In genomic region chr5:143405063-143405746, GRCh38 we compare ENCODE assay signal across 1 cellular context.
TF ChIP-seq lines count a peak whose summit lies in the region.

No MANE protein-coding gene starts in this region.

TF ChIP-seq in HepG2, 621 proteins besides CTCF, POLR2A, EP300 and RAD21 (continued from another document):
- TF ChIP-seq MED8 (CRISPR knock-in tag; IDR thresholded peaks at IDR 0.05; ENCODE audit: insufficient replicate concordance) (peak; percentile 46), ZSCAN31 (CRISPR knock-in tag; IDR thresholded peaks at IDR 0.05; ENCODE audit: low read depth) (peak; percentile 24; the same call in 1 of the 2 replicates), ATF7 (IDR thresholded peaks at IDR 0.05) (no peak), ATF7 (CRISPR knock-in tag; IDR thresholded peaks at IDR 0.05) (no peak; the same call in 1 of the 2 replicates), ZNF546 (CRISPR knock-in tag; conservative IDR thresholded peaks at IDR 0.05) (0 out of 2 replicates have a peak, but pooled peaks have one; percentile 42), ZNF768 (CRISPR knock-in tag; IDR thresholded peaks at IDR 0.05) (peak; percentile 65; the same call in 1 of the 2 replicates), ZNF260 (CRISPR knock-in tag; IDR thresholded peaks at IDR 0.05; ENCODE audit: borderline replicate concordance, low read depth) (no peak), KMT2B (CRISPR knock-in tag; IDR thresholded peaks at IDR 0.05) (peak; percentile 90; the same call in 1 of the 2 replicates), ZNF530 (CRISPR knock-in tag; IDR thresholded peaks at IDR 0.05; ENCODE audit: low read depth) (no peak), IKZF5 (CRISPR knock-in tag; IDR thresholded peaks at IDR 0.05) (peak; percentile 70), SPEN (CRISPR knock-in tag; IDR thresholded peaks at IDR 0.05; ENCODE audit: low read depth) (peak; percentile 56; the same call in 1 of the 2 replicates), HNF4A (CRISPR knock-in tag; IDR thresholded peaks at IDR 0.05) (0 out of 2 replicates have a peak, but pooled peaks have one; percentile 3), ZNF567 (CRISPR knock-in tag; IDR thresholded peaks at IDR 0.05; ENCODE audit: borderline replicate concordance) (no peak), FLYWCH1 (CRISPR knock-in tag; IDR thresholded peaks at IDR 0.05) (0 out of 2 replicates have a peak, but pooled peaks have one; percentile 78), RCOR2 (CRISPR knock-in tag; IDR thresholded peaks at IDR 0.05) (no peak), ZNF780A (CRISPR knock-in tag; IDR thresholded peaks at IDR 0.05) (no peak), FOXP4 (CRISPR knock-in tag; IDR thresholded peaks at IDR 0.05) (no peak; the same call in none of the 2 replicates), HOXD1 (CRISPR knock-in tag; IDR thresholded peaks at IDR 0.05) (no peak), ZNF678 (CRISPR knock-in tag; IDR thresholded peaks at IDR 0.05) (no peak), RFX3 (CRISPR knock-in tag; IDR thresholded peaks at IDR 0.05) (no peak), ZNF281 (CRISPR knock-in tag; IDR thresholded peaks at IDR 0.05; ENCODE audit: borderline replicate concordance) (no peak; the same call in none of the 2 replicates), REPIN1 (CRISPR knock-in tag; IDR thresholded peaks at IDR 0.05; ENCODE audit: borderline replicate concordance, low read depth) (no peak), BATF2 (CRISPR knock-in tag; IDR thresholded peaks at IDR 0.05) (no peak), ATF5 (CRISPR knock-in tag; IDR thresholded peaks at IDR 0.05; ENCODE audit: low read depth) (0 out of 2 replicates have a peak, but pooled peaks have one; percentile 56), ZNF547 (CRISPR knock-in tag; IDR thresholded peaks at IDR 0.05) (peak; percentile 87), MXI1 (IDR thresholded peaks at IDR 0.05; ENCODE audit: borderline replicate concordance, low read depth, low read length) (no peak; the same call in 2 of the 3 replicates), ZNF878 (CRISPR knock-in tag; IDR thresholded peaks at IDR 0.05) (no peak), ZMAT5 (CRISPR knock-in tag; IDR thresholded peaks at IDR 0.05; ENCODE audit: borderline replicate concordance, low read depth) (no peak), HDAC1 (CRISPR knock-in tag; IDR thresholded peaks at IDR 0.05) (peak; percentile 75), ONECUT2 (CRISPR knock-in tag; IDR thresholded peaks at IDR 0.05) (no peak), EHMT2 (IDR thresholded peaks at IDR 0.05; ENCODE audit: borderline replicate concordance, low read depth, low read length) (peak; percentile 100), ZEB1 (IDR thresholded peaks at IDR 0.05; ENCODE audit: insufficient replicate concordance, low read depth) (peak; percentile 23), CAMTA2 (CRISPR knock-in tag; IDR thresholded peaks at IDR 0.05; ENCODE audit: borderline replicate concordance) (peak; percentile 69; the same call in 1 of the 2 replicates), ERF (CRISPR knock-in tag; IDR thresholded peaks at IDR 0.05) (peak; percentile 35; the same call in 1 of the 2 replicates), ZZZ3 (CRISPR knock-in tag; IDR thresholded peaks at IDR 0.05; ENCODE audit: borderline replicate concordance) (peak; percentile 46; the same call in 1 of the 2 replicates), TCF7L2 (IDR thresholded peaks at IDR 0.05; ENCODE audit: low read depth, low read length) (no peak), ZFP36L1 (CRISPR knock-in tag; IDR thresholded peaks at IDR 0.05) (no peak), ZNF326 (CRISPR knock-in tag; IDR thresholded peaks at IDR 0.05; ENCODE audit: borderline replicate concordance) (no peak), ZNF576 (CRISPR knock-in tag; IDR thresholded peaks at IDR 0.05) (no peak), SMAD9 (CRISPR knock-in tag; IDR thresholded peaks at IDR 0.05) (no peak), AHR (CRISPR knock-in tag; IDR thresholded peaks at IDR 0.05) (0 out of 2 replicates have a peak, but pooled peaks have one; percentile 69), ATM (IDR thresholded peaks at IDR 0.05; ENCODE audit: borderline replicate concordance) (no peak), U2AF1 (optimal IDR thresholded peaks at IDR 0.05; ENCODE audit: low read depth, low read length) (no peak)
- TF ChIP-seq, protein P1, sequence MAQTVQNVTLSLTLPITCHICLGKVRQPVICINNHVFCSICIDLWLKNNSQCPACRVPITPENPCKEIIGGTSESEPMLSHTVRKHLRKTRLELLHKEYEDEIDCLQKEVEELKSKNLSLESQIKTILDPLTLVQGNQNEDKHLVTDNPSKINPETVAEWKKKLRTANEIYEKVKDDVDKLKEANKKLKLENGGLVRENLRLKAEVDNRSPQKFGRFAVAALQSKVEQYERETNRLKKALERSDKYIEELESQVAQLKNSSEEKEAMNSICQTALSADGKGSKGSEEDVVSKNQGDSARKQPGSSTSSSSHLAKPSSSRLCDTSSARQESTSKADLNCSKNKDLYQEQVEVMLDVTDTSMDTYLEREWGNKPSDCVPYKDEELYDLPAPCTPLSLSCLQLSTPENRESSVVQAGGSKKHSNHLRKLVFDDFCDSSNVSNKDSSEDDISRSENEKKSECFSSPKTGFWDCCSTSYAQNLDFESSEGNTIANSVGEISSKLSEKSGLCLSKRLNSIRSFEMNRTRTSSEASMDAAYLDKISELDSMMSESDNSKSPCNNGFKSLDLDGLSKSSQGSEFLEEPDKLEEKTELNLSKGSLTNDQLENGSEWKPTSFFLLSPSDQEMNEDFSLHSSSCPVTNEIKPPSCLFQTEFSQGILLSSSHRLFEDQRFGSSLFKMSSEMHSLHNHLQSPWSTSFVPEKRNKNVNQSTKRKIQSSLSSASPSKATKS (CRISPR knock-in tag; IDR thresholded peaks at IDR 0.05), result no peak
- TF ChIP-seq, protein P2, sequence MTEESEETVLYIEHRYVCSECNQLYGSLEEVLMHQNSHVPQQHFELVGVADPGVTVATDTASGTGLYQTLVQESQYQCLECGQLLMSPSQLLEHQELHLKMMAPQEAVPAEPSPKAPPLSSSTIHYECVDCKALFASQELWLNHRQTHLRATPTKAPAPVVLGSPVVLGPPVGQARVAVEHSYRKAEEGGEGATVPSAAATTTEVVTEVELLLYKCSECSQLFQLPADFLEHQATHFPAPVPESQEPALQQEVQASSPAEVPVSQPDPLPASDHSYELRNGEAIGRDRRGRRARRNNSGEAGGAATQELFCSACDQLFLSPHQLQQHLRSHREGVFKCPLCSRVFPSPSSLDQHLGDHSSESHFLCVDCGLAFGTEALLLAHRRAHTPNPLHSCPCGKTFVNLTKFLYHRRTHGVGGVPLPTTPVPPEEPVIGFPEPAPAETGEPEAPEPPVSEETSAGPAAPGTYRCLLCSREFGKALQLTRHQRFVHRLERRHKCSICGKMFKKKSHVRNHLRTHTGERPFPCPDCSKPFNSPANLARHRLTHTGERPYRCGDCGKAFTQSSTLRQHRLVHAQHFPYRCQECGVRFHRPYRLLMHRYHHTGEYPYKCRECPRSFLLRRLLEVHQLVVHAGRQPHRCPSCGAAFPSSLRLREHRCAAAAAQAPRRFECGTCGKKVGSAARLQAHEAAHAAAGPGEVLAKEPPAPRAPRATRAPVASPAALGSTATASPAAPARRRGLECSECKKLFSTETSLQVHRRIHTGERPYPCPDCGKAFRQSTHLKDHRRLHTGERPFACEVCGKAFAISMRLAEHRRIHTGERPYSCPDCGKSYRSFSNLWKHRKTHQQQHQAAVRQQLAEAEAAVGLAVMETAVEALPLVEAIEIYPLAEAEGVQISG (CRISPR knock-in tag; IDR thresholded peaks at IDR 0.05), result peak; percentile 89
- TF ChIP-seq, protein P3, sequence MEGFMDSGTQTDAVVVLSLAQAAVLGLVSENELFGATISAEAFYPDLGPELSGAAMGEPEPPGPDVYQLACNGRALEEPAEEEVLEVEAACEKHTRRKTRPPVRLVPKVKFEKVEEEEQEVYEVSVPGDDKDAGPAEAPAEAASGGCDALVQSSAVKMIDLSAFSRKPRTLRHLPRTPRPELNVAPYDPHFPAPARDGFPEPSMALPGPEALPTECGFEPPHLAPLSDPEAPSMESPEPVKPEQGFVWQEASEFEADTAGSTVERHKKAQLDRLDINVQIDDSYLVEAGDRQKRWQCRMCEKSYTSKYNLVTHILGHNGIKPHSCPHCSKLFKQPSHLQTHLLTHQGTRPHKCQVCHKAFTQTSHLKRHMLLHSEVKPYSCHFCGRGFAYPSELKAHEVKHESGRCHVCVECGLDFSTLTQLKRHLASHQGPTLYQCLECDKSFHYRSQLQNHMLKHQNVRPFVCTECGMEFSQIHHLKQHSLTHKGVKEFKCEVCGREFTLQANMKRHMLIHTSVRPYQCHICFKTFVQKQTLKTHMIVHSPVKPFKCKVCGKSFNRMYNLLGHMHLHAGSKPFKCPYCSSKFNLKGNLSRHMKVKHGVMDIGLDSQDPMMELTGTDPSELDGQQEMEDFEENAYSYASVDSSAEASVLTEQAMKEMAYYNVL (CRISPR knock-in tag; IDR thresholded peaks at IDR 0.05; ENCODE audit: borderline replicate concordance), result peak; percentile 42; the same call in 1 of the 2 replicates
- TF ChIP-seq, protein P4, sequence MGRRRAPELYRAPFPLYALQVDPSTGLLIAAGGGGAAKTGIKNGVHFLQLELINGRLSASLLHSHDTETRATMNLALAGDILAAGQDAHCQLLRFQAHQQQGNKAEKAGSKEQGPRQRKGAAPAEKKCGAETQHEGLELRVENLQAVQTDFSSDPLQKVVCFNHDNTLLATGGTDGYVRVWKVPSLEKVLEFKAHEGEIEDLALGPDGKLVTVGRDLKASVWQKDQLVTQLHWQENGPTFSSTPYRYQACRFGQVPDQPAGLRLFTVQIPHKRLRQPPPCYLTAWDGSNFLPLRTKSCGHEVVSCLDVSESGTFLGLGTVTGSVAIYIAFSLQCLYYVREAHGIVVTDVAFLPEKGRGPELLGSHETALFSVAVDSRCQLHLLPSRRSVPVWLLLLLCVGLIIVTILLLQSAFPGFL (CRISPR knock-in tag; IDR thresholded peaks at IDR 0.05), result no peak
